In the genomic region with DNA sequence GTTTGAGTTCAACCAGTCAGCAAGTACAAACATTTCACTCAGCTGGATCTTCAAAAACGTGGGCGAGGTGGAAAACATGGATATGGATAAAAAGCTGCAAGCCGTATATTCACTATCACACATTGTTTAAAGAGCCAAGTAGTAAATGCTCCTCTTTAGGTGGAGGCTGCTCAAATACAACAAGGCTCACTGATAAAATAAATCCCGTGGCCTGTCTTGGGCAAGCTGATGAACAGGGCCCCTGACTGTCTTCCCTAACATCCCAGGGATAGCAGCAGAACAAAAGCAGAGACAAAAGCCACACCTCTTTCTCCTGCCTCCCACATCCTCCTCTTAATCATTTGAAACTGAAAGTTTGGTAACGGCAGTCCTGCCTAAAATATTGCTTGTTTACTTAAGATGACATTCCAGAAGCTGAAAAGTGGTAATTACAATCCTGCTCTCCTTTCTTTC, we compare ENCODE assay signal across 11 cellular contexts.
DNase-seq lines count a peak whose midpoint lies in the region; ATAC-seq, FAIRE-seq and TF ChIP-seq lines count a peak whose summit lies in the region.
"Had no signal": no experiment of that assay in that cellular context is flagged by ENCODE, and none has a peak within 500 bp of the region (broad histone marks: within the 10 kb centered on the region; RNA-seq: fewer than 3 reads in every experiment).

No MANE protein-coding gene starts in this region.

- peaks cover 9% of the 10 kb centered on the region for H3K9me2 ChIP-seq in GM23338 (ENCODE audit: insufficient read depth)

- POLR2A ChIA-PET in WTC11 (lab: Charles Lee), result no interaction called here

- CTCF ChIA-PET in WTC11 (lab: Charles Lee), result no interaction called here

- no peak overlapping the region for H3K4me3 Mint-ChIP-seq in GM23338
- H3K4me3 Mint-ChIP-seq in WTC11, result no peak overlapping the region

- no peak overlapping the region for H3K4me2 ChIP-seq in GM23338

- 30 to 31% methylated on average over 5 of the region's 5 CpGs for WGBS in heart right ventricle, 2 donors

- H3F3A ChIP-seq in GM23338 (replicated peaks; ENCODE audit: low read depth), result no peaks in the 10 kb centered on the region

- H3K9me3 Mint-ChIP-seq in GM23338 (no peaks in the 10 kb centered on the region), WTC11 (no peaks in the 10 kb centered on the region)

- H3K4me1 ChIP-seq in GM23338 (ENCODE audit: insufficient read depth) (peaks cover 8% of the 10 kb centered on the region; the same call in 1 of the 2 replicates), heart right ventricle (peaks cover 0 to 20% (median 10%) of the 10 kb centered on the region in 9 donors)
- H3K4me1 ChIP-seq: adrenal gland had no signal

- H3K27ac ChIP-seq in GM23338 (ENCODE audit: low read depth) (no peak overlapping the region), heart right ventricle (peak overlapping the region in 9 of 10 donors; percentile 5 to 79 (median 37))

- no peaks in the 10 kb centered on the region for H3K79me2 ChIP-seq in GM23338 (replicated peaks; ENCODE audit: insufficient read depth)

- ATAC-seq in GM23338 (peak; percentile 79), WTC11 (peak; percentile 84), heart right ventricle (peak in 6 of 8 donors; percentile 54 to 88 (median 74)), GM18517 (IDR thresholded peaks at IDR 0.05; ENCODE audit: unreplicated experiment) (no peak), GM18502 (IDR thresholded peaks at IDR 0.05; ENCODE audit: poor library complexity, unreplicated experiment) (no peak)

- no peaks in the 10 kb centered on the region for H3K27me3 Mint-ChIP-seq in GM23338 (ENCODE audit: insufficient read depth, low read depth, poor library complexity)
- no peaks in the 10 kb centered on the region for H3K27me3 Mint-ChIP-seq in WTC11 (ENCODE audit: low read depth)

- DNase-seq in GM23338 (ENCODE audit: low spot score) (peak; percentile 43), WTC11 (ENCODE audit: low spot score) (no peak), heart right ventricle (peak in 1 of 2 donors; percentile 22), skeletal muscle cell (ENCODE audit: low read depth) (no peak), NCI-H1105 (lab: John Stamatoyannopoulos, UW) (no peak), HTR-8/SVneo (ENCODE audit: insufficient read length, low spot score) (no peak)
- DNase-seq: T-helper 9 cell had no signal

- TF ChIP-seq CTCF in GM23338 (conservative IDR thresholded peaks at IDR 0.05; ENCODE audit: low read depth in 2 of 2) (no peak), WTC11 (IDR thresholded peaks at IDR 0.05) (no peak), heart right ventricle (IDR thresholded peaks at IDR 0.05) (no peak)

- H3K27ac Mint-ChIP-seq in GM23338 (no peak overlapping the region), WTC11 (no peak overlapping the region; the same call in 1 of the 2 replicates)

- H3K36me3 ChIP-seq in GM23338 (ENCODE audit: insufficient read depth) (no peaks in the 10 kb centered on the region), heart right ventricle (no peaks in the 10 kb centered on the region)
- H3K36me3 ChIP-seq: adrenal gland, tibial nerve had no signal

- H3K4me3 ChIP-seq in GM23338 (no peak overlapping the region), heart right ventricle (peak overlapping the region in 3 of 10 donors; percentile 4 to 26 (median 22)), skeletal muscle cell (ENCODE audit: low read depth, low read length) (peak overlapping the region; percentile 20)
- H3K4me3 ChIP-seq: adrenal gland had no signal

- H3K36me3 Mint-ChIP-seq in GM23338 (ENCODE audit: low read depth) (no peaks in the 10 kb centered on the region), WTC11 (no peaks in the 10 kb centered on the region)

- H3K9me3 ChIP-seq in heart right ventricle, result no peaks in the 10 kb centered on the region
- H3K9me3 ChIP-seq: adrenal gland, tibial nerve had no signal

- peaks cover 10% of the 10 kb centered on the region for H3K4me1 Mint-ChIP-seq in GM23338
- peaks cover 21% of the 10 kb centered on the region for H3K4me1 Mint-ChIP-seq in WTC11

- no peaks in the 10 kb centered on the region for H4K20me1 ChIP-seq in GM23338 (replicated peaks; ENCODE audit: insufficient read depth)

- H3K27me3 ChIP-seq in GM23338 (ENCODE audit: insufficient read depth) (no peaks in the 10 kb centered on the region), heart right ventricle (no peaks in the 10 kb centered on the region)
- H3K27me3 ChIP-seq: adrenal gland, tibial nerve had no signal

- H2AFZ ChIP-seq in GM23338, result peak overlapping the region; percentile 81

- intact Hi-C loops in heart right ventricle (cut with DNase I), result loop anchor here in 2 of 10 donors (2.0 to 5.0 kb wide), 2 partner anchors 52 to 129 kb away; no protein-coding TSS in a partner anchor

- FAIRE-seq in HTR-8/SVneo (lab: Jason Lieb, UNC), result no peak

TF ChIP-seq in GM23338, 12 proteins besides CTCF, POLR2A, EP300 and RAD21 (continues in another document):
- no peak for TF ChIP-seq CREB1 (CRISPR knock-in tag; IDR thresholded peaks at IDR 0.05; ENCODE audit: low read depth)
- TF ChIP-seq ZNF331 (CRISPR knock-in tag; IDR thresholded peaks at IDR 0.05; ENCODE audit: low read depth), result no peak
- no peak for TF ChIP-seq EZH2phosphoT487 (IDR thresholded peaks at IDR 0.05; ENCODE audit: unreplicated experiment)
- no peak for TF ChIP-seq NANOG (IDR thresholded peaks at IDR 0.05; ENCODE audit: borderline replicate concordance)
- TF ChIP-seq, protein P1, sequence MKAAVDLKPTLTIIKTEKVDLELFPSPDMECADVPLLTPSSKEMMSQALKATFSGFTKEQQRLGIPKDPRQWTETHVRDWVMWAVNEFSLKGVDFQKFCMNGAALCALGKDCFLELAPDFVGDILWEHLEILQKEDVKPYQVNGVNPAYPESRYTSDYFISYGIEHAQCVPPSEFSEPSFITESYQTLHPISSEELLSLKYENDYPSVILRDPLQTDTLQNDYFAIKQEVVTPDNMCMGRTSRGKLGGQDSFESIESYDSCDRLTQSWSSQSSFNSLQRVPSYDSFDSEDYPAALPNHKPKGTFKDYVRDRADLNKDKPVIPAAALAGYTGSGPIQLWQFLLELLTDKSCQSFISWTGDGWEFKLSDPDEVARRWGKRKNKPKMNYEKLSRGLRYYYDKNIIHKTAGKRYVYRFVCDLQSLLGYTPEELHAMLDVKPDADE (IDR thresholded peaks at IDR 0.05), result no peak
- no peak for TF ChIP-seq EZH2 (IDR thresholded peaks at IDR 0.05; ENCODE audit: low read depth, unreplicated experiment)

TF ChIP-seq in WTC11, 78 proteins besides CTCF, POLR2A, EP300 and RAD21:
- TF ChIP-seq, protein P2, sequence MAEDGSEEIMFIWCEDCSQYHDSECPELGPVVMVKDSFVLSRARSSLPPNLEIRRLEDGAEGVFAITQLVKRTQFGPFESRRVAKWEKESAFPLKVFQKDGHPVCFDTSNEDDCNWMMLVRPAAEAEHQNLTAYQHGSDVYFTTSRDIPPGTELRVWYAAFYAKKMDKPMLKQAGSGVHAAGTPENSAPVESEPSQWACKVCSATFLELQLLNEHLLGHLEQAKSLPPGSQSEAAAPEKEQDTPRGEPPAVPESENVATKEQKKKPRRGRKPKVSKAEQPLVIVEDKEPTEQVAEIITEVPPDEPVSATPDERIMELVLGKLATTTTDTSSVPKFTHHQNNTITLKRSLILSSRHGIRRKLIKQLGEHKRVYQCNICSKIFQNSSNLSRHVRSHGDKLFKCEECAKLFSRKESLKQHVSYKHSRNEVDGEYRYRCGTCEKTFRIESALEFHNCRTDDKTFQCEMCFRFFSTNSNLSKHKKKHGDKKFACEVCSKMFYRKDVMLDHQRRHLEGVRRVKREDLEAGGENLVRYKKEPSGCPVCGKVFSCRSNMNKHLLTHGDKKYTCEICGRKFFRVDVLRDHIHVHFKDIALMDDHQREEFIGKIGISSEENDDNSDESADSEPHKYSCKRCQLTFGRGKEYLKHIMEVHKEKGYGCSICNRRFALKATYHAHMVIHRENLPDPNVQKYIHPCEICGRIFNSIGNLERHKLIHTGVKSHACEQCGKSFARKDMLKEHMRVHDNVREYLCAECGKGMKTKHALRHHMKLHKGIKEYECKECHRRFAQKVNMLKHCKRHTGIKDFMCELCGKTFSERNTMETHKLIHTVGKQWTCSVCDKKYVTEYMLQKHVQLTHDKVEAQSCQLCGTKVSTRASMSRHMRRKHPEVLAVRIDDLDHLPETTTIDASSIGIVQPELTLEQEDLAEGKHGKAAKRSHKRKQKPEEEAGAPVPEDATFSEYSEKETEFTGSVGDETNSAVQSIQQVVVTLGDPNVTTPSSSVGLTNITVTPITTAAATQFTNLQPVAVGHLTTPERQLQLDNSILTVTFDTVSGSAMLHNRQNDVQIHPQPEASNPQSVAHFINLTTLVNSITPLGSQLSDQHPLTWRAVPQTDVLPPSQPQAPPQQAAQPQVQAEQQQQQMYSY (CRISPR knock-in tag; IDR thresholded peaks at IDR 0.05), result peak; percentile 79
- TF ChIP-seq, protein P3, sequence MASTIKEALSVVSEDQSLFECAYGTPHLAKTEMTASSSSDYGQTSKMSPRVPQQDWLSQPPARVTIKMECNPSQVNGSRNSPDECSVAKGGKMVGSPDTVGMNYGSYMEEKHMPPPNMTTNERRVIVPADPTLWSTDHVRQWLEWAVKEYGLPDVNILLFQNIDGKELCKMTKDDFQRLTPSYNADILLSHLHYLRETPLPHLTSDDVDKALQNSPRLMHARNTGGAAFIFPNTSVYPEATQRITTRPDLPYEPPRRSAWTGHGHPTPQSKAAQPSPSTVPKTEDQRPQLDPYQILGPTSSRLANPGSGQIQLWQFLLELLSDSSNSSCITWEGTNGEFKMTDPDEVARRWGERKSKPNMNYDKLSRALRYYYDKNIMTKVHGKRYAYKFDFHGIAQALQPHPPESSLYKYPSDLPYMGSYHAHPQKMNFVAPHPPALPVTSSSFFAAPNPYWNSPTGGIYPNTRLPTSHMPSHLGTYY (CRISPR knock-in tag; IDR thresholded peaks at IDR 0.05), result no peak
- TF ChIP-seq GRHL2 (CRISPR knock-in tag; IDR thresholded peaks at IDR 0.05; ENCODE audit: insufficient replicate concordance, severe bottlenecking), result no peak

Comparison
In these comparisons a context has a peak if more than half of its experiments do, and no peak if none do; other contexts are left out.
1. ATAC-seq: peak in GM23338 (single experiment), WTC11 (single experiment) and heart right ventricle (6 of 8); none in GM18517 (single experiment) and GM18502 (single experiment).